In the genomic region with DNA sequence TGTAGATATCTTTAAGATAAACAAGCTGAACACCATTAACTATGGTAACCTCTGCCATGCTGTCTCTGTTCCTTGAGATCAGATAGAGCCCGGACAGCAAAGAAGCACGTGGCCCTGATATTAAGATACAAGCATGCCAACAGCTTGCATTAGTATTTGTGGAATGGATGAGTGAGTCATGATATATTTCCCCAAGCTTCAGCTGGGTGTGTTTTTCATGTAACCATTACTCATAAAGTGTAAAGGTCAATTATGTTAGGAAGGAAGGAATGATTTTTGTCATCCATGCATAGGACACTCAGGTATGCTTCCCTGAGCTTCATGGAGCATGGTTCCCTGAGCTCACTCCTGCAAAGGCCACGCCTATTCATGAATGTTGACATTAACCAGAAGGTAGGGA, we compare ENCODE assay signal across 10 cellular contexts.
DNase-seq lines count a peak whose midpoint lies in the region; ATAC-seq and TF ChIP-seq lines count a peak whose summit lies in the region.
"Had no signal": no experiment of that assay in that cellular context is flagged by ENCODE, and none has a peak within 500 bp of the region (broad histone marks: within the 10 kb centered on the region; RNA-seq: fewer than 3 reads in every experiment).

No MANE protein-coding gene starts in this region.

- DNase-seq in NCI-H345 (lab: John Stamatoyannopoulos, UW) = peak; percentile 2
- no peak for DNase-seq in NCI-H345 treated with DMSO at 0.1 percent for 48 hours (lab: John Stamatoyannopoulos, UW; ENCODE audit: unreplicated experiment)
- DNase-seq in SJSA1 (ENCODE audit: low read depth in 1 of 2, low spot score in 2 of 2) = peak in 1 of 2 experiments; percentile 75
- peak; percentile 89 for DNase-seq in epithelial cell of proximal tubule (ENCODE audit: low read depth)
- DNase-seq in stimulated activated effector memory CD8-positive, alpha-beta T cell treated with anti-CD3 and anti-CD28 coated beads, Interleukin-12 subunit alpha, Interleukin-12 subunit beta, amount 100 ng/mL, for 72 hours (ENCODE audit: low spot score in 2 of 2) = no peak
- DNase-seq in activated effector memory CD4-positive, alpha-beta T cell treated with Interleukin-2 at 50 U/mL for 16 hours = no peak
- DNase-seq in GM10248 (ENCODE audit: extremely low spot score) = no peak
- no peak for DNase-seq in DMS 273 treated with DMSO at 0.1 percent for 48 hours (lab: John Stamatoyannopoulos, UW)
- DNase-seq: BE2C, SJCRH30 had no signal

- H3K36me3 ChIP-seq in SJSA1 = no peaks in the 10 kb centered on the region
- H3K36me3 ChIP-seq: BE2C, SJCRH30 had no signal

- H3K4me1 ChIP-seq in SJSA1 (replicated peaks) = peaks cover 27% of the 10 kb centered on the region

- peaks cover 51% of the 10 kb centered on the region for H3K4me1 Mint-ChIP-seq in stimulated activated effector memory CD8-positive, alpha-beta T cell treated with anti-CD3 and anti-CD28 coated beads, Interleukin-12 subunit alpha, Interleukin-12 subunit beta, amount 100 ng/mL, for 72 hours

- no peaks in the 10 kb centered on the region for H3K9me3 ChIP-seq in SJSA1 (replicated peaks)
- H3K9me3 ChIP-seq: BE2C had no signal

- no peaks in the 10 kb centered on the region for H3K36me3 Mint-ChIP-seq in stimulated activated effector memory CD8-positive, alpha-beta T cell treated with anti-CD3 and anti-CD28 coated beads, Interleukin-12 subunit alpha, Interleukin-12 subunit beta, amount 100 ng/mL, for 72 hours

- TF ChIP-seq CTCF in epithelial cell of proximal tubule (conservative IDR thresholded peaks at IDR 0.05; ENCODE audit: low read depth, low read length) (no peak), GM10248 (IDR thresholded peaks at IDR 0.05; ENCODE audit: control extremely low read depth, extremely low read depth, low read depth, missing control alignments) (no peak)

- H3K9me3 Mint-ChIP-seq in stimulated activated effector memory CD8-positive, alpha-beta T cell treated with anti-CD3 and anti-CD28 coated beads, Interleukin-12 subunit alpha, Interleukin-12 subunit beta, amount 100 ng/mL, for 72 hours = peaks cover 7% of the 10 kb centered on the region

- no peaks in the 10 kb centered on the region for H3K27me3 ChIP-seq in SJSA1 (replicated peaks)
- H3K27me3 ChIP-seq: BE2C, SJCRH30 had no signal

- peak overlapping the region; percentile 65 for H3K27ac ChIP-seq in SJSA1
- H3K27ac ChIP-seq: SJCRH30 had no signal

- POLR2A ChIA-PET in GM10248 (lab: Yijun Ruan, JAX) = no interaction called here

- no peak for ATAC-seq in stimulated activated effector memory CD8-positive, alpha-beta T cell treated with anti-CD3 and anti-CD28 coated beads, Interleukin-12 subunit alpha, Interleukin-12 subunit beta, amount 100 ng/mL, for 72 hours

- CTCF ChIA-PET in GM10248 (lab: Yijun Ruan, JAX) = interaction anchor here (0.8 to 2.1 kb wide), 4 partner anchors 10 to 139 kb away, joined by 3 to 5 read pairs (median 4); no protein-coding TSS in a partner anchor

- H3K4me3 ChIP-seq in SJSA1 = no peak overlapping the region
- H3K4me3 ChIP-seq in epithelial cell of proximal tubule (ENCODE audit: low read depth, low read length) = no peak overlapping the region
- H3K4me3 ChIP-seq: SJCRH30 had no signal

- H3K27ac Mint-ChIP-seq in stimulated activated effector memory CD8-positive, alpha-beta T cell treated with anti-CD3 and anti-CD28 coated beads, Interleukin-12 subunit alpha, Interleukin-12 subunit beta, amount 100 ng/mL, for 72 hours = peak overlapping the region; percentile 91

- H3K4me3 Mint-ChIP-seq in stimulated activated effector memory CD8-positive, alpha-beta T cell treated with anti-CD3 and anti-CD28 coated beads, Interleukin-12 subunit alpha, Interleukin-12 subunit beta, amount 100 ng/mL, for 72 hours = peak overlapping the region; percentile 56

Comparison
In these comparisons a context has a peak if more than half of its experiments do, and no peak if none do; other contexts are left out.
1. DNase-seq: peak in NCI-H345 (single experiment) and epithelial cell of proximal tubule (single experiment); none in NCI-H345 treated with DMSO at 0.1 percent for 48 hours (single experiment), stimulated activated effector memory CD8-positive, alpha-beta T cell treated with anti-CD3 and anti-CD28 coated beads, Interleukin-12 subunit alpha, Interleukin-12 subunit beta, amount 100 ng/mL, for 72 hours (0 of 2), activated effector memory CD4-positive, alpha-beta T cell treated with Interleukin-2 at 50 U/mL for 16 hours (single experiment), GM10248 (single experiment) and DMS 273 treated with DMSO at 0.1 percent for 48 hours (single experiment).